In the genomic region with DNA sequence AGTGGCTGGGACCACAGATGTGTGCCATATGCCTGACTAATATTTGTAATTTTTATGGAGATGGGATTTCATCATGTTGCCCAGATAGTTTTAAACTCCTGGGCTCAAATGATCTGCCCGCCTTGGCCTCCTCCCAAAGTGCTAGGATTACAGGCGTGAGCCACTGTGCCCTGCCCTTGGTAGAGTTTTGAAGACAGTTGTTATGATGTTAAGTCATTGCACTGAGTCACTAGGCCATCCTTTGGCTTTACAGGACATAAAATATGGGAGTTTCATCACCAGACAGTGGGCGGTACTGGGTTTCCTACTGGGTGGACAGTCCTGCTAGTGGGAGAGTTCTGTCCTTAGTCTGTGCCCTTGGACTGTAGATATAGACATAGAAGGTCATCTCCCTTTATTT, we compare ENCODE assay signal across 18 cellular contexts.
"Had no signal": no experiment of that assay in that cellular context is flagged by ENCODE, and none has a peak within 500 bp of the region (broad histone marks: within the 10 kb centered on the region; RNA-seq: fewer than 3 reads in every experiment).

No MANE protein-coding gene starts in this region.

- H3K9me3 ChIP-seq: adrenal gland, tibial nerve had no signal

- ATAC-seq: activated T-helper 17 cell treated with anti-CD3 and anti-CD28 coated beads, Interleukin-2, amount 50 U/mL, for 72 hours; naive thymus-derived CD4-positive, alpha-beta T cell; right cardiac atrium; stimulated activated memory B cell treated with anti-CD40 and anti-IgM and Interleukin-4, amounts not matched to agents 10 μg/mL and 1 μg/mL and 100 μg/mL, for 72 hours had no signal

- H3K27me3 ChIP-seq: adrenal gland, spleen, tibial nerve had no signal

- H3K9me3 Mint-ChIP-seq: activated naive CD4-positive, alpha-beta T cell treated with anti-CD3 and anti-CD28 coated beads, Interleukin-2, amount 10 ng/mL, durations not matched to agents 7 days and 5 days; activated T-helper 17 cell treated with anti-CD3 and anti-CD28 coated beads, Interleukin-2, amount 50 U/mL, for 72 hours; stimulated activated memory B cell treated with anti-CD40 and anti-IgM and Interleukin-4, amounts not matched to agents 10 μg/mL and 1 μg/mL and 100 μg/mL, for 72 hours had no signal

- H3K4me1 ChIP-seq: adrenal gland, spleen, tibial nerve had no signal

- H3K27ac ChIP-seq: adrenal gland, epithelial cell of prostate, spleen, tibial nerve had no signal

- H3K4me3 ChIP-seq: adrenal gland, spleen, tibial nerve had no signal

- H3K27ac Mint-ChIP-seq: activated CD4-positive, alpha-beta T cell treated with anti-CD3 and anti-CD28 coated beads, Interleukin-2, amount 10 ng/mL, durations not matched to agents 24 days and 14 days; activated naive CD4-positive, alpha-beta T cell treated with anti-CD3 and anti-CD28 coated beads, Interleukin-2, amount 10 ng/mL, durations not matched to agents 7 days and 5 days; activated T-helper 17 cell treated with anti-CD3 and anti-CD28 coated beads, Interleukin-2, amount 50 U/mL, for 72 hours; mesothelial cell of epicardium; naive thymus-derived CD4-positive, alpha-beta T cell; stimulated activated memory B cell treated with anti-CD40 and anti-IgM and Interleukin-4, amounts not matched to agents 10 μg/mL and 1 μg/mL and 100 μg/mL, for 72 hours had no signal

- H3K36me3 ChIP-seq: adrenal gland, spleen, tibial nerve had no signal

- H3K36me3 Mint-ChIP-seq: activated naive CD4-positive, alpha-beta T cell treated with anti-CD3 and anti-CD28 coated beads, Interleukin-2, amount 10 ng/mL, durations not matched to agents 7 days and 5 days; naive thymus-derived CD4-positive, alpha-beta T cell; stimulated activated memory B cell treated with anti-CD40 and anti-IgM and Interleukin-4, amounts not matched to agents 10 μg/mL and 1 μg/mL and 100 μg/mL, for 72 hours had no signal

- DNase-seq: activated CD4-positive, alpha-beta T cell treated with anti-CD3 and anti-CD28 coated beads, Interleukin-2, amount 10 ng/mL, durations not matched to agents 24 days and 14 days; activated CD8-positive, alpha-beta memory T cell treated with anti-CD3 and anti-CD28 coated beads for 24 hours; activated naive CD4-positive, alpha-beta T cell treated with anti-CD3 and anti-CD28 coated beads, Interleukin-2, amount 10 ng/mL, durations not matched to agents 7 days and 5 days; central memory CD4-positive, alpha-beta T cell; effector memory CD4-positive, alpha-beta T cell; hypothalamus; naive thymus-derived CD4-positive, alpha-beta T cell; posterior cingulate gyrus; right cardiac atrium; spleen; stimulated activated CD4-positive, alpha-beta T cell treated with anti-CD3 and anti-CD28 coated beads, Interleukin-1b, Interleukin-23, amount 100 ng/mL, for 48 hours; T-helper 1 cell had no signal
